In genomic region chr22:39991164-39991860, GRCh38 we compare ENCODE assay signal across 21 cellular contexts. TPM values are rescaled to one million over a fixed set of nuclear protein-coding genes. Genes with fewer than 3 reads are reported as not detected.
DNase-seq lines count a peak whose midpoint lies in the region; ATAC-seq, FAIRE-seq and TF ChIP-seq lines count a peak whose summit lies in the region.
"Had no signal": no experiment of that assay in that cellular context is flagged by ENCODE, and none has a peak within 500 bp of the region (broad histone marks: within the 10 kb centered on the region; RNA-seq: fewer than 3 reads in every experiment).

No MANE protein-coding gene starts in this region.

- peak in 3 of 4 donors; percentile 17 to 21 (median 20) for ATAC-seq in pancreas
- ATAC-seq in HG03469 (IDR thresholded peaks at IDR 0.05; ENCODE audit: unreplicated experiment): no peak
- ATAC-seq in psoas muscle: no peak

- DNase-seq in COLO668 (lab: John Stamatoyannopoulos, UW; ENCODE audit: unreplicated experiment): peak; percentile 23
- peak; percentile 92 for DNase-seq in DMS53 (lab: John Stamatoyannopoulos, UW)
- DNase-seq in hepatocyte (ENCODE audit: low spot score): no peak
- peak in 1 of 6 donors; percentile 32 for DNase-seq in pancreas
- DNase-seq in psoas muscle: no peak
- DNase-seq in sigmoid colon: no peak
- DNase-seq: AML-193, GM23248, HCEC 1CT, KBM-7, NCI-H1105, NCI-H1694 treated with DMSO at 0.1 percent for 48 hours, NCI-H2107, NCI-H510A treated with DMSO at 0.1 percent for 48 hours, NCI-H774, SIG-M5 had no signal

- no peaks in the 10 kb centered on the region for H4K20me1 ChIP-seq in hepatocyte (ENCODE audit: insufficient read depth, poor library complexity, severe bottlenecking)

- H3K9me2 ChIP-seq in hepatocyte (replicated peaks; ENCODE audit: insufficient read depth): no peaks in the 10 kb centered on the region

- no peak overlapping the region for H2AFZ ChIP-seq in hepatocyte
- H2AFZ ChIP-seq: GM23248 had no signal

- H3K4me1 ChIP-seq in hepatocyte (ENCODE audit: insufficient read depth) (peaks cover 9% of the 10 kb centered on the region), pancreas (peaks cover 2 to 16% (median 13%) of the 10 kb centered on the region in 3 donors), psoas muscle (no peaks in the 10 kb centered on the region), sigmoid colon (peaks cover 0 to 11% (median 8%) of the 10 kb centered on the region in 4 donors)

- H3K27ac ChIP-seq in hepatocyte (peak overlapping the region; percentile 66), pancreas (peak overlapping the region in 1 of 4 donors; percentile 38), psoas muscle (no peak overlapping the region), sigmoid colon (no peak overlapping the region)
- H3K27ac ChIP-seq: C4-2B, GM23248, HL-60 had no signal

- H3K9me3 ChIP-seq in hepatocyte (ENCODE audit: low read depth) (no peaks in the 10 kb centered on the region), pancreas (no peaks in the 10 kb centered on the region), psoas muscle (no peaks in the 10 kb centered on the region), sigmoid colon (no peaks in the 10 kb centered on the region)

- H3K36me3 ChIP-seq in hepatocyte (replicated peaks; ENCODE audit: insufficient read depth, low read depth) (no peaks in the 10 kb centered on the region), pancreas (no peaks in the 10 kb centered on the region), psoas muscle (ENCODE audit: insufficient read depth in 1 of 2, low read depth in 1 of 2) (no peaks in the 10 kb centered on the region), sigmoid colon (no peaks in the 10 kb centered on the region)

- TF ChIP-seq POLR2A in sigmoid colon (IDR thresholded peaks at IDR 0.05): no peak

- H3K4me3 ChIP-seq in hepatocyte: no peak overlapping the region
- H3K4me3 ChIP-seq in pancreas: no peak overlapping the region
- no peak overlapping the region for H3K4me3 ChIP-seq in psoas muscle
- no peak overlapping the region for H3K4me3 ChIP-seq in sigmoid colon
- H3K4me3 ChIP-seq: GM23248 had no signal

- peaks cover 6% of the 10 kb centered on the region for H3K79me2 ChIP-seq in hepatocyte

- no peak for FAIRE-seq in pancreas (lab: Jason Lieb, UNC)
- FAIRE-seq: G401.6 had no signal

- peak overlapping the region; percentile 26 for H3K4me2 ChIP-seq in hepatocyte

- WGBS in hepatocyte (ENCODE audit: low lambda C conversion rate, missing lambda C conversion rate): 67% methylated on average over 9 of the region's 9 CpGs
- 28 to 32% methylated on average over 9 of the region's 9 CpGs for WGBS in pancreas, 2 donors
- 90 to 92% (median 90%) methylated on average over 9 of the region's 9 CpGs for WGBS in psoas muscle, 3 donors
- 32 to 73% methylated on average over 9 of the region's 9 CpGs for WGBS in sigmoid colon, 2 donors

- intact Hi-C loops in pancreas (cut with DNase I): no loop called here
- intact Hi-C loops in psoas muscle (cut with DNase I): no loop called here
- intact Hi-C loops in sigmoid colon (cut with DNase I): no loop called here

- no peak for TF ChIP-seq EP300 in sigmoid colon (IDR thresholded peaks at IDR 0.05)

- peaks cover 9% of the 10 kb centered on the region for H3K27me3 ChIP-seq in hepatocyte
- no peaks in the 10 kb centered on the region for H3K27me3 ChIP-seq in pancreas
- H3K27me3 ChIP-seq in psoas muscle (ENCODE audit: insufficient read depth in 3 of 3, low read length in 2 of 3): peaks cover 0 to 34% (median 6%) of the 10 kb centered on the region in 3 donors
- peaks cover 16 to 33% (median 33%) of the 10 kb centered on the region in 3 donors for H3K27me3 ChIP-seq in sigmoid colon

- no peak for TF ChIP-seq CTCF in hepatocyte (IDR thresholded peaks at IDR 0.05; ENCODE audit: poor library complexity)
- TF ChIP-seq CTCF in pancreas (IDR thresholded peaks at IDR 0.05): no peak
- TF ChIP-seq CTCF in psoas muscle (IDR thresholded peaks at IDR 0.05): no peak
- no peak for TF ChIP-seq CTCF in sigmoid colon (IDR thresholded peaks at IDR 0.05)

RNA-seq across cellular contexts. Expression of gene FAM83F, which starts 3.4 kb away (rescaled TPM):
- total RNA-seq in hepatocyte: 10.4 and 12.8 TPM in 2 replicates
- polyA plus RNA-seq in hepatocyte: 10.8 and 16.5 TPM in 2 replicates
- total RNA-seq in pancreas: 10 to 100 TPM; 12.1 to 19.8 (median 16.8) TPM
- polyA plus RNA-seq in pancreas: 1 to 10 TPM; 4.9 to 5.1 TPM
- total RNA-seq in psoas muscle: under 1 TPM in 3 of 4 donors, not detected in 1; 0.04 to 0.10 (median 0.09) TPM
- under 1 TPM; under 0.01 to 0.01 (median 0.01) TPM for polyA plus RNA-seq in psoas muscle
- total RNA-seq in sigmoid colon: under 1 TPM; under 0.01 to 0.71 (median 0.08) TPM
- polyA plus RNA-seq in sigmoid colon: 10 to 100 TPM; 10.2 to 19.5 (median 17.8) TPM
- total RNA-seq: GM23248, RPMI7951 had no signal
- polyA plus RNA-seq: GM23248 had no signal

RNA-seq across cellular contexts. Expression of gene TMA7B, which starts 31.1 kb away (rescaled TPM):
- total RNA-seq in hepatocyte (not detected in 2 replicates), pancreas (under 1 TPM in 2 of 6 donors, not detected in 4; 0.13 to 0.17 TPM), psoas muscle (not detected), sigmoid colon (not detected)
- polyA plus RNA-seq in hepatocyte (not detected in 2 replicates), pancreas (not detected), psoas muscle (not detected), sigmoid colon (under 1 TPM in 1 of 3 donors, not detected in 2; 0.41 TPM)
- total RNA-seq: GM23248 had no signal
- polyA plus RNA-seq: GM23248 had no signal

Comparison
In these comparisons a context has a peak if more than half of its experiments do, and no peak if none do; other contexts are left out.
1. DNase-seq: peak in COLO668 (single experiment) and DMS53 (single experiment); none in hepatocyte (single experiment), psoas muscle (0 of 2) and sigmoid colon (single experiment).
2. ATAC-seq: peak in pancreas (3 of 4); none in HG03469 (single experiment) and psoas muscle (0 of 4).